Comparison of ENCODE assay signal across 7 cellular contexts in the genomic region with DNA sequence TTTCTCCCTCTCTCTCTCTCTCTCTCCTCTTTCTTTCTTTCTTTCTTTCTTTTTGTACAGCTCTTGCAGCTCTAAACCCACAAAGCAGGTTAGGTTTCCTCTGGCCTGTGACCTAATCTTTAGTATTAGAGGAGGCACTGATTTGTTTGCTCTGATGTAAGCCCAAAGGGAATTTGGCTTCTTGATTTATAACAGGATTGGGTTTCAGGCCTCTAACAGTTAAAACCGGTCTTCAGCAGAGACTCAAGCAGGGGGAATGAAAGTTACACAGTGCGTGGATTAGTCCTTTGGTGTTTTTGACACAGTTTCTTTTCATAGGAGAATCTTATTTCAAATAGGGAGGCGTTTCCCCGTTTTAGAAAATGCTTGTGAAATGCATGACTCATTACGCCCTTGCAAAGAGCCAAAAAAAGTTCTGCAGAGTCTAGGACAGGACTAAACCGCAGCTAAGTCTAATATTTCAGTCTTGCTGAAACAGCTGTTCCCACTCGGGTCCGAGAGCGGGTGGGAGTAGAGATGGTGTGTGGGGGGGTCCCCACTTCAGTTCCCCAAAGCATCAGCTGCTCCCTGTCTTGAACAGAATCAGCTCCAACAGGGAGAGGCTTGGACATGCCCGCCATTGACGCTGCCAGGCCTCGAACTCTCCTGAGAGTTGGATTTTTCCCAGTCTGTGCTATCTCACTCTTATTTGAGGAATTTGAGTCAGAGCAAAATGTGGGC.
DNase-seq lines count a peak whose midpoint lies in the region; ATAC-seq and TF ChIP-seq lines count a peak whose summit lies in the region.

No MANE protein-coding gene starts in this region.

- DNase-seq in NCI-H460 (ENCODE audit: extremely low read depth, low read depth) = peak; percentile 78
- peak; percentile 96 for DNase-seq in choroid plexus epithelial cell (ENCODE audit: low read depth)
- peak; percentile 43 for DNase-seq in mucosa of gallbladder (ENCODE audit: low spot score)
- peak; percentile 75 to 78 for DNase-seq in aorta
- no peak for DNase-seq in OCI-M2 (lab: John Stamatoyannopoulos, UW; ENCODE audit: unreplicated experiment)
- no peak for DNase-seq in NCI-H2029 treated with DMSO at 0.1 percent for 48 hours (lab: John Stamatoyannopoulos, UW)

- no peaks in the 10 kb centered on the region for H3K27me3 ChIP-seq in aorta (ENCODE audit: control insufficient read depth in 1 of 2, insufficient read depth in 2 of 2, low read length in 1 of 2)

- H3K27ac ChIP-seq in aorta (ENCODE audit: low read depth in 1 of 2, low read length in 2 of 2) = peak overlapping the region; percentile 62 to 91

- TF ChIP-seq CTCF in choroid plexus epithelial cell (conservative IDR thresholded peaks at IDR 0.05; ENCODE audit: low read depth, low read length) = no peak

- H3K4me1 ChIP-seq in aorta (ENCODE audit: control insufficient read depth in 1 of 2, insufficient read depth in 2 of 2, low read length in 2 of 2) = no peaks in the 10 kb centered on the region

- intact Hi-C loops in aorta (cut with DNase I) = loop anchor here in 1 of 2 donors (5.0 kb wide), 1 partner anchor 58 kb away; no protein-coding TSS in a partner anchor

- H3K4me3 ChIP-seq in choroid plexus epithelial cell (ENCODE audit: low read depth, low read length) (peak overlapping the region; percentile 26), aorta (ENCODE audit: low read length in 2 of 2) (no peak overlapping the region)

- WGBS in aorta, 2 donors = 2 to 6% methylated on average over 12 of the region's 12 CpGs

- peak; percentile 51 for ATAC-seq in GM21515 (IDR thresholded peaks at IDR 0.05; ENCODE audit: unreplicated experiment)
- peak; percentile 85 for ATAC-seq in aorta (ENCODE audit: low FRiP score)

- H3K36me3 ChIP-seq in aorta (ENCODE audit: control insufficient read depth in 1 of 2, insufficient read depth in 2 of 2, low read length in 1 of 2) = no peaks in the 10 kb centered on the region

- no peaks in the 10 kb centered on the region for H3K9me3 ChIP-seq in aorta (ENCODE audit: control insufficient read depth, low read length)

Comparison
In these comparisons a context has a peak if more than half of its experiments do, and no peak if none do; other contexts are left out.
1. DNase-seq: peak in NCI-H460 (single experiment), choroid plexus epithelial cell (single experiment), mucosa of gallbladder (single experiment) and aorta (2 of 2); none in OCI-M2 (single experiment) and NCI-H2029 treated with DMSO at 0.1 percent for 48 hours (single experiment).